ENCODE assay signal across 8 cellular contexts in the genomic region with DNA sequence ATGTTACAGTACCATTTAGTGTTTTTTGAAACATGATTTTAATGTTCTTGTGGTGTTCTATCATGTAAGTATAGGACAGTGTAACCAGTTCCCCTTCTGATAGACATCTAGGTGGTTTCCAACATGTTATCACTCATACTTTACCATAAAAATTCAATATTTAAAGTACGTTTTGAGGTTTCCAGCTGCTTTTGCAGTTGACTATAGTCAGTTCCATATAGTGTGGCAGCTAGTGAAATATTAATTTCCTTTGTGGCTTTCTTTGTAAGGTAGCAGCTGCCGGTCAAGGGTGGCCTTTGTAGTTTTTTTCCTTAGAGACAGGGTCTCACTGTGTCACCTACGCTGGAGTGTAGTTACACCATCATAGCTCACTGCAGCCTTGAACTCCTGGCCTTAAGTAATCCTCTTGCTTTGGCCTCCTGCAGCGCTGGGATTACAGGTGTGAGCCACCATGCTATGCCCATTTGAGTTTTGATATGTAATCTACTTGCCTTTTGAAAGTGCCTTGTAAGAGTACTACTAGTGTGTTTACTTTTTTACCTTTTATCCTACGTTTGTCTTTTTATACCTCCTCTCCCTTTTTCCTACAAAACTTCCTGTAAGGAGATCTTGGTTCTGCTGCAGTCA.
A peak's percentile ranks its signal among the peaks of the same experiment; 100 is the strongest.
DNase-seq lines count a peak whose midpoint lies in the region; ATAC-seq and TF ChIP-seq lines count a peak whose summit lies in the region.

No MANE protein-coding gene starts in this region.

- no peak for DNase-seq in activated naive CD4-positive, alpha-beta T cell treated with anti-CD3 and anti-CD28 coated beads, Interleukin-2, amount 50 U/mL, for 72 hours (ENCODE audit: low spot score in 2 of 2)
- DNase-seq in activated naive CD4-positive, alpha-beta T cell treated with Interleukin-2 at 50 U/mL for 16 hours, result no peak
- no peak for DNase-seq in stimulated activated naive CD8-positive, alpha-beta T cell treated with anti-CD3 and anti-CD28 coated beads, Interleukin-15, amount 100 ng/mL, for 72 hours
- DNase-seq in upper lobe of right lung, result no peak
- DNase-seq in progenitor cell of endocrine pancreas (ENCODE audit: low spot score, unreplicated experiment), result no peak
- DNase-seq in nucleus accumbens (lab: John Stamatoyannopoulos, UW), result no peak

- no peaks in the 10 kb centered on the region for H3K36me3 ChIP-seq in upper lobe of right lung

- H3K4me1 Mint-ChIP-seq in stimulated activated naive CD8-positive, alpha-beta T cell treated with anti-CD3 and anti-CD28 coated beads, Interleukin-15, amount 100 ng/mL, for 72 hours, result peaks cover 60% of the 10 kb centered on the region
- H3K4me1 Mint-ChIP-seq in progenitor cell of endocrine pancreas (ENCODE audit: low read depth), result peaks cover 14% of the 10 kb centered on the region

- peaks cover 17% of the 10 kb centered on the region for H3K27me3 Mint-ChIP-seq in stimulated activated naive CD8-positive, alpha-beta T cell treated with anti-CD3 and anti-CD28 coated beads, Interleukin-15, amount 100 ng/mL, for 72 hours
- H3K27me3 Mint-ChIP-seq in progenitor cell of endocrine pancreas, result no peaks in the 10 kb centered on the region

- H3K27me3 ChIP-seq in upper lobe of right lung, result no peaks in the 10 kb centered on the region

- H3K27ac ChIP-seq in upper lobe of right lung, result no peak overlapping the region

- H3K9me3 Mint-ChIP-seq in activated naive CD4-positive, alpha-beta T cell treated with anti-CD3 and anti-CD28 coated beads, Interleukin-2, amount 50 U/mL, for 72 hours, result no peaks in the 10 kb centered on the region
- H3K9me3 Mint-ChIP-seq in stimulated activated naive CD8-positive, alpha-beta T cell treated with anti-CD3 and anti-CD28 coated beads, Interleukin-15, amount 100 ng/mL, for 72 hours, result no peaks in the 10 kb centered on the region
- H3K9me3 Mint-ChIP-seq in progenitor cell of endocrine pancreas (ENCODE audit: low read depth), result no peaks in the 10 kb centered on the region

- no peaks in the 10 kb centered on the region for H3K9me3 ChIP-seq in upper lobe of right lung

- peak overlapping the region; percentile 40 to 51 for H3K4me3 Mint-ChIP-seq in stimulated activated naive CD8-positive, alpha-beta T cell treated with anti-CD3 and anti-CD28 coated beads, Interleukin-15, amount 100 ng/mL, for 72 hours
- H3K4me3 Mint-ChIP-seq in progenitor cell of endocrine pancreas (ENCODE audit: low read depth), result no peak overlapping the region

- peaks cover 0 to 2% of the 10 kb centered on the region in 2 donors for H3K36me3 Mint-ChIP-seq in activated naive CD4-positive, alpha-beta T cell treated with anti-CD3 and anti-CD28 coated beads, Interleukin-2, amount 50 U/mL, for 72 hours
- no peaks in the 10 kb centered on the region for H3K36me3 Mint-ChIP-seq in progenitor cell of endocrine pancreas (ENCODE audit: insufficient read depth)

- intact Hi-C loops in upper lobe of right lung (cut with DNase I), result no loop called here

- peaks cover 21% of the 10 kb centered on the region for H3K4me1 ChIP-seq in upper lobe of right lung

- no peak overlapping the region for H3K27ac Mint-ChIP-seq in activated naive CD4-positive, alpha-beta T cell treated with anti-CD3 and anti-CD28 coated beads, Interleukin-2, amount 50 U/mL, for 72 hours
- no peak overlapping the region for H3K27ac Mint-ChIP-seq in stimulated activated naive CD8-positive, alpha-beta T cell treated with anti-CD3 and anti-CD28 coated beads, Interleukin-15, amount 100 ng/mL, for 72 hours
- no peak overlapping the region for H3K27ac Mint-ChIP-seq in progenitor cell of endocrine pancreas

- TF ChIP-seq CTCF in upper lobe of right lung (IDR thresholded peaks at IDR 0.05), result no peak
- TF ChIP-seq CTCF in progenitor cell of endocrine pancreas (IDR thresholded peaks at IDR 0.05; ENCODE audit: unreplicated experiment), result no peak

- ATAC-seq in activated naive CD4-positive, alpha-beta T cell treated with anti-CD3 and anti-CD28 coated beads, Interleukin-2, amount 50 U/mL, for 72 hours, result peak; percentile 66 to 70
- ATAC-seq in HG02678 (IDR thresholded peaks at IDR 0.05; ENCODE audit: unreplicated experiment) (peak; percentile 80), HG03575 (IDR thresholded peaks at IDR 0.05; ENCODE audit: extremely low read depth, insufficient number of reproducible peaks, low FRiP score, unreplicated experiment) (peak; percentile 59), upper lobe of right lung (no peak)
- ATAC-seq in stimulated activated naive CD8-positive, alpha-beta T cell treated with anti-CD3 and anti-CD28 coated beads, Interleukin-15, amount 100 ng/mL, for 72 hours, result peak; percentile 79

- H3K4me3 ChIP-seq in upper lobe of right lung, result no peak overlapping the region
